In genomic region chr2:105380432-105381118, GRCh38 we compare ENCODE assay signal across 2 cellular contexts.
A peak's percentile ranks its signal among the peaks of the same experiment; 100 is the strongest.
TF ChIP-seq lines count a peak whose summit lies in the region.

No MANE protein-coding gene starts in this region.

TF ChIP-seq in liver, 16 proteins besides CTCF, POLR2A, EP300 and RAD21:
- TF ChIP-seq REST (IDR thresholded peaks at IDR 0.05) (no peak), YY1 (IDR thresholded peaks at IDR 0.05) (no peak), NR2F2 (IDR thresholded peaks at IDR 0.05) (peak; percentile 19), HNF4A (conservative IDR thresholded peaks at IDR 0.05) (no peak), SP1 (IDR thresholded peaks at IDR 0.05) (peak; percentile 27), FOXA1 (IDR thresholded peaks at IDR 0.05) (no peak), RXRA (IDR thresholded peaks at IDR 0.05) (no peak)
- TF ChIP-seq, protein P1, sequence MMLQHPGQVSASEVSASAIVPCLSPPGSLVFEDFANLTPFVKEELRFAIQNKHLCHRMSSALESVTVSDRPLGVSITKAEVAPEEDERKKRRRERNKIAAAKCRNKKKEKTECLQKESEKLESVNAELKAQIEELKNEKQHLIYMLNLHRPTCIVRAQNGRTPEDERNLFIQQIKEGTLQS (IDR thresholded peaks at IDR 0.05): no peak

TF ChIP-seq in HepG2, 621 proteins besides CTCF, POLR2A, EP300 and RAD21:
- TF ChIP-seq ZSCAN30 (CRISPR knock-in tag; IDR thresholded peaks at IDR 0.05) (no peak), ZNF879 (CRISPR knock-in tag; IDR thresholded peaks at IDR 0.05) (no peak), ZNF292 (CRISPR knock-in tag; IDR thresholded peaks at IDR 0.05; ENCODE audit: borderline replicate concordance, low read depth) (no peak), GATA4 (IDR thresholded peaks at IDR 0.05; ENCODE audit: borderline replicate concordance, low read depth) (no peak), ZBTB49 (CRISPR knock-in tag; IDR thresholded peaks at IDR 0.05; ENCODE audit: borderline replicate concordance) (no peak), ZHX2 (IDR thresholded peaks at IDR 0.05; ENCODE audit: low read depth) (no peak), ZHX2 (CRISPR knock-in tag; IDR thresholded peaks at IDR 0.05; ENCODE audit: borderline replicate concordance) (no peak), ZBTB3 (CRISPR knock-in tag; IDR thresholded peaks at IDR 0.05; ENCODE audit: borderline replicate concordance, low read depth) (no peak), MLX (CRISPR knock-in tag; IDR thresholded peaks at IDR 0.05) (no peak), ATF7-NPFF (CRISPR knock-in tag; IDR thresholded peaks at IDR 0.05; ENCODE audit: low read depth) (no peak), NFE2L1 (CRISPR knock-in tag; IDR thresholded peaks at IDR 0.05; ENCODE audit: borderline replicate concordance) (no peak)
- TF ChIP-seq, protein P2, sequence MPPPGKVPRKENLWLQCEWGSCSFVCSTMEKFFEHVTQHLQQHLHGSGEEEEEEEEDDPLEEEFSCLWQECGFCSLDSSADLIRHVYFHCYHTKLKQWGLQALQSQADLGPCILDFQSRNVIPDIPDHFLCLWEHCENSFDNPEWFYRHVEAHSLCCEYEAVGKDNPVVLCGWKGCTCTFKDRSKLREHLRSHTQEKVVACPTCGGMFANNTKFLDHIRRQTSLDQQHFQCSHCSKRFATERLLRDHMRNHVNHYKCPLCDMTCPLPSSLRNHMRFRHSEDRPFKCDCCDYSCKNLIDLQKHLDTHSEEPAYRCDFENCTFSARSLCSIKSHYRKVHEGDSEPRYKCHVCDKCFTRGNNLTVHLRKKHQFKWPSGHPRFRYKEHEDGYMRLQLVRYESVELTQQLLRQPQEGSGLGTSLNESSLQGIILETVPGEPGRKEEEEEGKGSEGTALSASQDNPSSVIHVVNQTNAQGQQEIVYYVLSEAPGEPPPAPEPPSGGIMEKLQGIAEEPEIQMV (CRISPR knock-in tag; IDR thresholded peaks at IDR 0.05; ENCODE audit: low read depth): no peak
